Comparison of ENCODE assay signal across 14 cellular contexts in genomic region chr11:103528046-103528445, GRCh38.
"Had no signal": no experiment of that assay in that cellular context is flagged by ENCODE, and none has a peak within 500 bp of the region (broad histone marks: within the 10 kb centered on the region; RNA-seq: fewer than 3 reads in every experiment).

No MANE protein-coding gene starts in this region.

- DNase-seq: activated CD4-positive, alpha-beta T cell treated with anti-CD3 and anti-CD28 coated beads, Interleukin-2, amount 50 U/mL, for 1 hour; activated CD8-positive, alpha-beta memory T cell treated with anti-CD3 and anti-CD28 coated beads for 24 hours; activated naive CD8-positive, alpha-beta T cell treated with anti-CD3 and anti-CD28 coated beads, Interleukin-2, amount 10 ng/mL, durations not matched to agents 7 days and 5 days; caudate nucleus; cortex of kidney; effector CD8-positive, alpha-beta T cell; islet precursor cell; naive thymus-derived CD8-positive, alpha-beta T cell; pancreas; sigmoid colon; stimulated activated CD4-positive, alpha-beta T cell treated with anti-CD3 and anti-CD28 coated beads, Interleukin-12 subunit alpha, Interleukin-12 subunit beta, amount 100 ng/mL, for 4 hours; stimulated activated CD4-positive, alpha-beta T cell treated with anti-CD3 and anti-CD28 coated beads, Interleukin-2, amount 100 ng/mL, for 24 hours had no signal

- H3K4me3 ChIP-seq: pancreas, sigmoid colon, thoracic aorta had no signal

- ATAC-seq: left lobe of liver; naive thymus-derived CD8-positive, alpha-beta T cell; pancreas had no signal

- H3K36me3 ChIP-seq: pancreas, sigmoid colon, thoracic aorta had no signal

- H3K9me3 ChIP-seq: pancreas, sigmoid colon, thoracic aorta had no signal

- H3K27ac ChIP-seq: pancreas, sigmoid colon, thoracic aorta had no signal

- H3K27me3 ChIP-seq: pancreas, sigmoid colon had no signal

- H3K4me1 ChIP-seq: pancreas, sigmoid colon had no signal
